Comparison of ENCODE assay signal across 21 cellular contexts in genomic region chr4:125303058-125303457, GRCh38. TPM values are rescaled to one million over a fixed set of nuclear protein-coding genes. Genes with fewer than 3 reads are reported as not detected.
"Had no signal": no experiment of that assay in that cellular context is flagged by ENCODE, and none has a peak within 500 bp of the region (broad histone marks: within the 10 kb centered on the region; RNA-seq: fewer than 3 reads in every experiment).

No MANE protein-coding gene starts in this region.

- H3K4me1 ChIP-seq: ascending aorta, foreskin keratinocyte, lower lobe of right lung, parathyroid adenoma, thyroid gland had no signal

- H3K4me3 ChIP-seq: ascending aorta, lower lobe of right lung, thyroid gland had no signal

- H3K36me3 ChIP-seq: ascending aorta, lower lobe of right lung, neutrophil, thyroid gland had no signal

- H3K27ac ChIP-seq: ascending aorta, foreskin keratinocyte, lower lobe of right lung, neutrophil, parathyroid adenoma, thyroid gland had no signal

- DNase-seq: activated CD4-positive, alpha-beta T cell treated with anti-CD3 and anti-CD28 coated beads, Interleukin-2, amount 10 ng/mL, durations not matched to agents 7 days and 5 days; activated CD4-positive, CD25-positive, alpha-beta regulatory T cell; activated CD8-positive, alpha-beta T cell treated with anti-CD3 and anti-CD28 coated beads, Interleukin-2, amount 10 ng/mL, durations not matched to agents 7 days and 5 days; activated naive CD4-positive, alpha-beta T cell treated with anti-CD3 and anti-CD28 coated beads for 36 hours; activated T-cell treated with anti-CD3 and anti-CD28 coated beads, Interleukin-2, amount 50 U/mL, for 24 hours; cerebellar nuclear complex; effector CD4-positive, alpha-beta T cell; foreskin keratinocyte; hypothalamus; lower lobe of right lung; stimulated activated CD8-positive, alpha-beta memory T cell treated with anti-CD3 and anti-CD28 coated beads, Interleukin-4, amount 100 ng/mL, for 48 hours; stimulated activated naive CD4-positive, alpha-beta T cell treated with Interleukin-2 at 50 U/mL for 16 hours; thyroid gland had no signal

- H3K9ac ChIP-seq: parathyroid adenoma had no signal

- FAIRE-seq: bronchial epithelial cell, keratinocyte had no signal

- H3K79me2 ChIP-seq: parathyroid adenoma had no signal

- H3K9me3 ChIP-seq: ascending aorta, lower lobe of right lung, neutrophil, thyroid gland had no signal

- H2AFZ ChIP-seq: parathyroid adenoma had no signal

- H3K27me3 ChIP-seq: ascending aorta, foreskin keratinocyte, thyroid gland had no signal

- ATAC-seq: activated CD8-positive, alpha-beta T cell treated with anti-CD3 and anti-CD28 coated beads, Interleukin-2, amount 10 ng/mL, durations not matched to agents 7 days and 5 days; foreskin keratinocyte; lower lobe of right lung; natural killer cell treated with Interleukin-12 subunit alpha and Interleukin-12 subunit beta and Interleukin-15 and Interleukin-18, amount 100 ng/mL, for 72 hours; sciatic nerve had no signal

RNA-seq across cellular contexts. Expression of gene FAT4, which starts 11.7 kb away (rescaled TPM):
- total RNA-seq: activated CD4-positive, alpha-beta T cell treated with anti-CD3 and anti-CD28 coated beads, Interleukin-2, amount 10 ng/mL, durations not matched to agents 7 days and 5 days; activated CD8-positive, alpha-beta T cell treated with anti-CD3 and anti-CD28 coated beads, Interleukin-2, amount 10 ng/mL, durations not matched to agents 7 days and 5 days; activated naive CD4-positive, alpha-beta T cell treated with anti-CD3 and anti-CD28 coated beads for 36 hours; activated T-helper 2 cell treated with anti-CD3 and anti-CD28 coated beads, Interferon-gamma antibody, Interleukin-2, Interleukin-4, amounts not matched to agents 10 μg/mL and 5 μg/mL and 100 μg/mL, durations not matched to agents 14 hours and 24 hours and 36 hours had no signal
